In genomic region chrX:63354484-63354883, GRCh38 we compare ENCODE assay signal across 14 cellular contexts.
"Had no signal": no experiment of that assay in that cellular context is flagged by ENCODE, and none has a peak within 500 bp of the region (broad histone marks: within the 10 kb centered on the region; RNA-seq: fewer than 3 reads in every experiment).

No MANE protein-coding gene starts in this region.

- H3K36me3 ChIP-seq: brain microvascular endothelial cell, pancreas, sigmoid colon, spleen, uterus had no signal

- H3K27ac ChIP-seq: brain microvascular endothelial cell, pancreas, spleen, uterus had no signal

- H3K4me1 ChIP-seq: uterus had no signal

- ATAC-seq: activated T-helper 17 cell treated with anti-CD3 and anti-CD28 coated beads, Interleukin-2, amount 50 U/mL, for 72 hours; left lobe of liver; pancreas had no signal

- H3K4me3 ChIP-seq: pancreas, sigmoid colon, spleen, uterus had no signal

- FAIRE-seq: islet of Langerhans had no signal

- H3K9me3 ChIP-seq: pancreas, sigmoid colon, uterus had no signal

- DNase-seq: activated CD4-positive, CD25-positive, alpha-beta regulatory T cell treated with anti-CD3 and anti-CD28 coated beads, Interleukin-2, amount 50 U/mL, for 72 hours; activated naive CD4-positive, alpha-beta T cell treated with Interleukin-2 at 50 U/mL for 16 hours; anterior cingulate cortex; brain microvascular endothelial cell; cerebellar nuclear complex; effector memory CD4-positive, alpha-beta T cell; pancreas; sigmoid colon; spleen; T1000; uterus had no signal

- H3K27me3 ChIP-seq: brain microvascular endothelial cell, pancreas, sigmoid colon, spleen, uterus had no signal
